In the genomic region with DNA sequence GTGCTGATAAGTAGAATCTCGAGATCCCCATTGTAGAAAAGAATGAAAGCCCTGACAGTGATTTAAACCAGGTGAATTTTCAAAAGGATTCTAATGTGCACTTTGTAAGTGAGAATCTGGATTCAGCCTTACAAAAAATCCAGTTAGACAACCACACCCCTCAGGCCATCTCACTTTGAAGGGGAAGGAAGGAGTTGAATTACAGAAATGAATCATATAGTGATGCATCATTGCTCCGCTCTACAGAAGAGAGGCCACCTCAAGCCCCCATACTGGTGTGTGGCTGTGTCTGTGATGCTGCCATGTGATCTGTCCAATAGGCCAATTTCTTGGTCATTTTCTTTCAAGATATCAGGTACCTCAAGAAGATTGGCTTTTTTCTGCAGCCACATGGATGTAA, we compare ENCODE assay signal across 13 cellular contexts.
DNase-seq lines count a peak whose midpoint lies in the region; ATAC-seq, FAIRE-seq and TF ChIP-seq lines count a peak whose summit lies in the region.
"Had no signal": no experiment of that assay in that cellular context is flagged by ENCODE, and none has a peak within 500 bp of the region (broad histone marks: within the 10 kb centered on the region; RNA-seq: fewer than 3 reads in every experiment).

No MANE protein-coding gene starts in this region.

- no peaks in the 10 kb centered on the region for H3K36me3 Mint-ChIP-seq in immature natural killer cell

- DNase-seq in SW480 (ENCODE audit: low spot score) (peak; percentile 13), kidney epithelial cell (ENCODE audit: low read depth) (peak; percentile 5), NCI-H187 treated with DMSO at 0.1 percent for 48 hours (lab: John Stamatoyannopoulos, UW) (no peak), immature natural killer cell (no peak), D721Med (ENCODE audit: insufficient read length, low spot score) (no peak)
- DNase-seq: hypothalamus, NCI-H774, WERI-Rb-1 had no signal

- H3K27me3 Mint-ChIP-seq in immature natural killer cell (ENCODE audit: low read depth in 3 of 3): peaks cover 1 to 6% (median 4%) of the 10 kb centered on the region in 3 donors

- H3K9me3 Mint-ChIP-seq in immature natural killer cell: peaks cover 0 to 1% (median 0%) of the 10 kb centered on the region in 6 donors
- H3K9me3 Mint-ChIP-seq: neural crest cell had no signal

- H3K4me1 Mint-ChIP-seq in immature natural killer cell: no peaks in the 10 kb centered on the region
- H3K4me1 Mint-ChIP-seq: neural crest cell had no signal

- H3K36me3 ChIP-seq in kidney epithelial cell (ENCODE audit: control insufficient read depth, insufficient read depth, low read length): no peaks in the 10 kb centered on the region
- H3K36me3 ChIP-seq: ascending aorta, WERI-Rb-1 had no signal

- no peak overlapping the region for H3K27ac Mint-ChIP-seq in immature natural killer cell

- no peak for FAIRE-seq in D721Med (lab: Jason Lieb, UNC)

- ATAC-seq in GM18505 (IDR thresholded peaks at IDR 0.05; ENCODE audit: unreplicated experiment) (peak; percentile 68), HG02973 (IDR thresholded peaks at IDR 0.05; ENCODE audit: unreplicated experiment) (peak; percentile 52), GM19023 (IDR thresholded peaks at IDR 0.05; ENCODE audit: unreplicated experiment) (no peak)

- TF ChIP-seq CTCF in kidney epithelial cell (IDR thresholded peaks at IDR 0.05; ENCODE audit: insufficient read depth, low read length, poor library complexity, severe bottlenecking): no peak
- TF ChIP-seq CTCF in D721Med (IDR thresholded peaks at IDR 0.05; ENCODE audit: insufficient read depth, missing control alignments): no peak

- H3K27me3 ChIP-seq in kidney epithelial cell (ENCODE audit: control insufficient read depth, insufficient read depth, low read length): no peaks in the 10 kb centered on the region
- H3K27me3 ChIP-seq: ascending aorta had no signal

- H3K4me3 Mint-ChIP-seq in immature natural killer cell: no peak overlapping the region
- H3K4me3 Mint-ChIP-seq: neural crest cell had no signal

- no peak overlapping the region for H3K4me3 ChIP-seq in kidney epithelial cell (ENCODE audit: low read depth, low read length)
- H3K4me3 ChIP-seq: ascending aorta had no signal

- no peak for TF ChIP-seq POLR2A in GM18505 (IDR thresholded peaks at IDR 0.05; ENCODE audit: borderline replicate concordance, extremely low read depth, insufficient read depth, insufficient read length)

Comparison
In these comparisons a context has a peak if more than half of its experiments do, and no peak if none do; other contexts are left out.
1. DNase-seq: peak in SW480 (single experiment) and kidney epithelial cell (single experiment); none in NCI-H187 treated with DMSO at 0.1 percent for 48 hours (single experiment), immature natural killer cell (0 of 3) and D721Med (single experiment).